1 cellular context compared by ENCODE assay signal in genomic region chr9:35501941-35502340, GRCh38.
TF ChIP-seq lines count a peak whose summit lies in the region.

No MANE protein-coding gene starts in this region.

TF ChIP-seq in endothelial cell of umbilical vein, 7 proteins besides CTCF, POLR2A, EP300 and RAD21 (continued from another document):
- no peak for TF ChIP-seq EZH2 (IDR thresholded peaks at IDR 0.05; ENCODE audit: borderline replicate concordance, low read depth, low read length, severe bottlenecking)
- TF ChIP-seq FOS (IDR thresholded peaks at IDR 0.05; ENCODE audit: borderline replicate concordance, insufficient read depth, low read length): no peak
- no peak for TF ChIP-seq MYC (IDR thresholded peaks at IDR 0.05; ENCODE audit: low read depth, low read length)
- TF ChIP-seq JUN (IDR thresholded peaks at IDR 0.05; ENCODE audit: borderline replicate concordance, insufficient read depth, insufficient read length, low read depth): no peak
